ENCODE assay signal across 23 cellular contexts in genomic region chrX:1597345-1598020, GRCh38. TPM values are rescaled to one million over a fixed set of nuclear protein-coding genes. Genes with fewer than 3 reads are reported as not detected.
A peak's percentile ranks its signal among the peaks of the same experiment; 100 is the strongest.
DNase-seq lines count a peak whose midpoint lies in the region; ATAC-seq and TF ChIP-seq lines count a peak whose summit lies in the region.
"Had no signal": no experiment of that assay in that cellular context is flagged by ENCODE, and none has a peak within 500 bp of the region (broad histone marks: within the 10 kb centered on the region; RNA-seq: fewer than 3 reads in every experiment).

No MANE protein-coding gene starts in this region.

- H3K23ac ChIP-seq in neuronal stem cell (ENCODE audit: low read depth, low read length, poor library complexity) = peak overlapping the region; percentile 43

- peaks cover 56% of the 10 kb centered on the region for H3K4me1 ChIP-seq in BLaER1
- H3K4me1 ChIP-seq in CD4-positive, alpha-beta memory T cell (ENCODE audit: insufficient read depth, low read length) = peaks cover 32% of the 10 kb centered on the region
- peaks cover 2 to 3% of the 10 kb centered on the region in 2 donors for H3K4me1 ChIP-seq in neuronal stem cell (ENCODE audit: control insufficient read depth in 2 of 2, insufficient read depth in 1 of 2, low read depth in 1 of 2, low read length in 2 of 2)

- peak overlapping the region; percentile 76 for H3K27ac ChIP-seq in BLaER1
- no peak overlapping the region for H3K27ac ChIP-seq in CD4-positive, alpha-beta memory T cell (ENCODE audit: low read depth, low read length)
- no peak overlapping the region for H3K27ac ChIP-seq in neuronal stem cell (replicated peaks; ENCODE audit: low read length)
- H3K27ac ChIP-seq: left lung, Peyer's patch, psoas muscle, tibial artery, VCaP had no signal

- no peak overlapping the region for H3K4ac ChIP-seq in neuronal stem cell (ENCODE audit: low read length)

- H2BK120ac ChIP-seq in neuronal stem cell (ENCODE audit: low read depth, low read length) = no peak overlapping the region

- H3K4me3 ChIP-seq in BLaER1 = peak overlapping the region; percentile 57
- no peak overlapping the region for H3K4me3 ChIP-seq in CD4-positive, alpha-beta memory T cell (ENCODE audit: low read length in 2 of 2)
- H3K4me3 ChIP-seq in neuronal stem cell (ENCODE audit: low read length in 2 of 2) = no peak overlapping the region
- H3K4me3 ChIP-seq: left lung, Peyer's patch, psoas muscle, tibial artery had no signal

- peaks cover 46 to 68% of the 10 kb centered on the region in 2 donors for H3K36me3 Mint-ChIP-seq in CD4-positive, alpha-beta memory T cell
- peaks cover 48% of the 10 kb centered on the region for H3K36me3 Mint-ChIP-seq in chondrocyte (ENCODE audit: low read depth)

- peak overlapping the region in 4 of 7 donors; percentile 13 to 66 (median 46) for H3K27ac Mint-ChIP-seq in CD4-positive, alpha-beta memory T cell
- H3K27ac Mint-ChIP-seq in chondrocyte (ENCODE audit: unreplicated experiment) = no peak overlapping the region

- WGBS in neuronal stem cell (ENCODE audit: extremely low coverage in 2 of 2, insufficient read length in 2 of 2, insufficient replicate concordance in 1 of 2), 2 donors = no CpG with 5 or more reads among the region's 25 CpGs

- H4K8ac ChIP-seq in neuronal stem cell (ENCODE audit: low read depth, low read length) = no peak overlapping the region

- H3K36me3 ChIP-seq in BLaER1 = peaks cover 79% of the 10 kb centered on the region
- H3K36me3 ChIP-seq in CD4-positive, alpha-beta memory T cell (ENCODE audit: insufficient read depth, low read length) = peaks cover 82% of the 10 kb centered on the region
- peaks cover 78 to 95% of the 10 kb centered on the region in 2 donors for H3K36me3 ChIP-seq in neuronal stem cell (replicated peaks in 1 of 2; ENCODE audit: control insufficient read depth in 2 of 2, insufficient read depth in 2 of 2, low read length in 2 of 2)

- H2BK5ac ChIP-seq in neuronal stem cell (ENCODE audit: low read length) = no peak overlapping the region

- H3K9ac ChIP-seq in BLaER1 (peak overlapping the region; percentile 71), neuronal stem cell (ENCODE audit: low read depth, low read length, poor library complexity) (no peak overlapping the region)

- TF ChIP-seq CTCF in chondrocyte (IDR thresholded peaks at IDR 0.05) = no peak

- no peak overlapping the region for H2AFZ ChIP-seq in neuronal stem cell (ENCODE audit: low read length)

- CTCF ChIA-PET in CD4-positive, alpha-beta memory T cell (lab: Charles Lee; ENCODE audit: partially characterized antibody) = no interaction called here

- no peak overlapping the region for H3K18ac ChIP-seq in neuronal stem cell (ENCODE audit: low read length)

- H3K14ac ChIP-seq in neuronal stem cell (ENCODE audit: low read length) = no peak overlapping the region

- H4K91ac ChIP-seq in neuronal stem cell (ENCODE audit: low read depth, low read length, poor library complexity) = no peak overlapping the region

- intact Hi-C loops in CD4-positive, alpha-beta memory T cell (cut with micrococcal nuclease) = no loop called here

- DNase-seq in CD4-positive, alpha-beta memory T cell = no peak
- DNase-seq in chondrocyte (ENCODE audit: low spot score) = peak; percentile 86
- DNase-seq in neuronal stem cell (ENCODE audit: low spot score) = no peak
- DNase-seq in NCI-H526 treated with DMSO at 0.1 percent for 48 hours (lab: John Stamatoyannopoulos, UW) = no peak
- DNase-seq in inferior parietal cortex (ENCODE audit: extremely low spot score) = no peak
- DNase-seq: activated naive CD4-positive, alpha-beta T cell treated with anti-CD3 and anti-CD28 coated beads, Interleukin-2, amount 50 U/mL, for 16 hours; AML-193; Caco-2; NCI-H1105; NCI-H2081; NCI-H446 treated with DMSO at 0.1 percent for 48 hours; Peyer's patch; psoas muscle; stimulated activated CD4-positive, alpha-beta T cell treated with anti-CD3 and anti-CD28 coated beads, Interleukin-1b, Interleukin-23, amount 100 ng/mL, for 48 hours; stimulated activated naive CD4-positive, alpha-beta T cell; tibial artery had no signal

- no peak overlapping the region for H3K4me3 Mint-ChIP-seq in CD4-positive, alpha-beta memory T cell
- H3K4me3 Mint-ChIP-seq in chondrocyte (ENCODE audit: unreplicated experiment) = no peak overlapping the region

- ATAC-seq in GM18505 (IDR thresholded peaks at IDR 0.05; ENCODE audit: unreplicated experiment) = no peak
- ATAC-seq: left lung, psoas muscle had no signal

- H3K27me3 Mint-ChIP-seq in CD4-positive, alpha-beta memory T cell = no peaks in the 10 kb centered on the region
- H3K27me3 Mint-ChIP-seq in chondrocyte (ENCODE audit: low read depth) = no peaks in the 10 kb centered on the region

- H2BK12ac ChIP-seq in neuronal stem cell (ENCODE audit: low read length) = no peak overlapping the region

- H3K79me1 ChIP-seq in neuronal stem cell (ENCODE audit: low read depth, low read length) = peaks cover 53% of the 10 kb centered on the region

- H3K27me3 ChIP-seq in BLaER1 (no peaks in the 10 kb centered on the region), neuronal stem cell (ENCODE audit: control insufficient read depth in 3 of 3, insufficient read depth in 3 of 3, low read depth in 1 of 3, low read length in 3 of 3) (no peaks in the 10 kb centered on the region)
- no peaks in the 10 kb centered on the region for H3K27me3 ChIP-seq in CD4-positive, alpha-beta memory T cell (ENCODE audit: insufficient read depth, low read length)
- H3K27me3 ChIP-seq: left lung, Peyer's patch, tibial artery had no signal

- H2AK5ac ChIP-seq in neuronal stem cell (ENCODE audit: low read depth, low read length) = no peak overlapping the region

- peak overlapping the region; percentile 93 for H3K4me2 ChIP-seq in BLaER1
- H3K4me2 ChIP-seq in neuronal stem cell (ENCODE audit: insufficient read depth, low read length, poor library complexity, severe bottlenecking) = no peak overlapping the region

- peaks cover 19% of the 10 kb centered on the region for H3K9me3 ChIP-seq in BLaER1
- no peaks in the 10 kb centered on the region for H3K9me3 ChIP-seq in CD4-positive, alpha-beta memory T cell (ENCODE audit: control insufficient read depth in 1 of 2, low read length in 2 of 2)
- peaks cover 4 to 6% of the 10 kb centered on the region in 2 donors for H3K9me3 ChIP-seq in neuronal stem cell (replicated peaks in 1 of 2; ENCODE audit: control insufficient read depth in 2 of 2, insufficient read depth in 1 of 2, low read depth in 1 of 2, low read length in 2 of 2)
- H3K9me3 ChIP-seq: Caco-2, left lung, Peyer's patch, tibial artery had no signal

- H4K20me1 ChIP-seq in BLaER1 = peaks cover 96% of the 10 kb centered on the region

- H3K4me1 Mint-ChIP-seq in CD4-positive, alpha-beta memory T cell = peaks cover 7 to 34% (median 14%) of the 10 kb centered on the region in 4 donors
- H3K4me1 Mint-ChIP-seq in chondrocyte (ENCODE audit: low read depth) = peaks cover 18% of the 10 kb centered on the region

- H3K9me3 Mint-ChIP-seq in CD4-positive, alpha-beta memory T cell = no peaks in the 10 kb centered on the region
- no peaks in the 10 kb centered on the region for H3K9me3 Mint-ChIP-seq in chondrocyte (ENCODE audit: low read depth)

- H2BK15ac ChIP-seq in neuronal stem cell (ENCODE audit: low read length) = no peak overlapping the region

- no peak for TF ChIP-seq POLR2A in GM18505 (IDR thresholded peaks at IDR 0.05; ENCODE audit: borderline replicate concordance, extremely low read depth, insufficient read depth, insufficient read length)

- POLR2A ChIA-PET in CD4-positive, alpha-beta memory T cell (lab: Charles Lee; ENCODE audit: partially characterized antibody) = no interaction called here

RNA-seq across cellular contexts. Expression of gene AKAP17A, which starts 6.1 kb away (rescaled TPM):
- total RNA-seq in CD4-positive, alpha-beta memory T cell = 100 to 1,000 TPM; 147 to 150 TPM
- polyA plus RNA-seq in CD4-positive, alpha-beta memory T cell = 10 to 100 TPM; 12.7 to 43.0 TPM
- 33.2 to 38.0 TPM (median 34.3 TPM) in 3 replicates for total RNA-seq in chondrocyte
- polyA plus RNA-seq in neuronal stem cell (2013, experiment 1 of 2) = 24.9 TPM
- polyA plus RNA-seq in neuronal stem cell (2013, experiment 2 of 2) = 23.8 TPM

RNA-seq across cellular contexts. Expression of gene ASMT, which starts 17.4 kb away (rescaled TPM):
- total RNA-seq in CD4-positive, alpha-beta memory T cell = not detected
- polyA plus RNA-seq in CD4-positive, alpha-beta memory T cell = 1 to 10 TPM in 1 of 2 donors, under 1 TPM in 1; 0.35 to 1.0 TPM
- 0.30 to 0.99 TPM in 2 of 3 replicates, not detected in the other for total RNA-seq in chondrocyte
- polyA plus RNA-seq in neuronal stem cell (2013, experiment 1 of 2) = not detected
- polyA plus RNA-seq in neuronal stem cell (2013, experiment 2 of 2) = 0.06 TPM
- total RNA-seq: Caco-2; cardiac septum; dermis microvascular lymphatic vessel endothelial cell; left lung; T-helper 2 cell treated with Interferon-gamma antibody and Interleukin-4, amounts not matched to agents 100 ng/mL and 5 ng/mL, for 36 hours had no signal
